Comparison of ENCODE assay signal across 27 cellular contexts in the genomic region with DNA sequence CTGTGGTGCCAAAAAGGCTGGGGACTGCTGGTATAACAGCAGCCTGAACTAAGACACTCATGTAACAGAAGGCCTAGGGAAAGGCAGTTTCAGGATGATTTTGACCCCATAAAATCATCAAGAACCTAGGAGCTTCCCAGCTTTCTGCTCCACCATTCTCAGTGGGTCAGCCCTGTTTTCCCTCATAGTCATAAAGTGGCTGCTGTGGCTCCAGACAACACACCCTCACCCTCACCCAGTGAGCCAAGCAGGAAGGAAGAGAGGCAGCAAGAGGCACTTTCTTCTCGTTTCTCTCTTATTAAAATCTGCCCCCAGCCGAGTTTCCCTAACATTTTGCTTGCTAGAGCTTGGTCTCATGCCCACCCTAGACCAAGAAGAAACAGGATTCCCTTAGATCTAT.
A peak's percentile ranks its signal among the peaks of the same experiment; 100 is the strongest.
DNase-seq lines count a peak whose midpoint lies in the region; ATAC-seq, FAIRE-seq and TF ChIP-seq lines count a peak whose summit lies in the region.
"Had no signal": no experiment of that assay in that cellular context is flagged by ENCODE, and none has a peak within 500 bp of the region (broad histone marks: within the 10 kb centered on the region; RNA-seq: fewer than 3 reads in every experiment).

No MANE protein-coding gene starts in this region.

- no peak for DNase-seq in GM23338 (ENCODE audit: low spot score)
- DNase-seq in ascending aorta (ENCODE audit: low spot score in 2 of 2) = no peak
- DNase-seq in lower lobe of right lung = no peak
- no peak for DNase-seq in stimulated activated naive B cell treated with anti-CD40 and anti-IgM and Interleukin-4, amounts not matched to agents 10 μg/mL and 1 μg/mL and 100 μg/mL, for 72 hours
- no peak for DNase-seq in pancreas
- DNase-seq in activated naive CD4-positive, alpha-beta T cell (lab: John Stamatoyannopoulos, UW) = no peak
- DNase-seq: activated CD4-positive, alpha-beta T cell treated with anti-CD3 and anti-CD28 coated beads for 48 hours; activated naive CD4-positive, alpha-beta T cell treated with anti-CD3 and anti-CD28 coated beads for 36 hours; activated T-cell treated with anti-CD3 and anti-CD28 coated beads, Interleukin-2, amount 50 U/mL, for 48 hours; amniotic stem cell; C1 segment of cervical spinal cord; Calu3; caudate nucleus; dorsolateral prefrontal cortex; HCEC 1CT; NCI-H1105; NCI-H2029; NCI-H2227 treated with DMSO at 0.1 percent for 48 hours; NCI-H748 treated with DMSO at 0.1 percent for 48 hours; RPMI8226; stimulated activated CD8-positive, alpha-beta memory T cell treated with anti-CD3 and anti-CD28 coated beads, Interleukin-4, amount 100 ng/mL, for 48 hours; T-helper 2 cell had no signal

- H3K27me3 Mint-ChIP-seq in GM23338 (ENCODE audit: insufficient read depth, low read depth, poor library complexity) = peaks cover 14% of the 10 kb centered on the region
- peaks cover 6 to 24% of the 10 kb centered on the region in 2 donors for H3K27me3 Mint-ChIP-seq in stimulated activated naive B cell treated with anti-CD40 and anti-IgM and Interleukin-4, amounts not matched to agents 10 μg/mL and 1 μg/mL and 100 μg/mL, for 72 hours

- H3K27ac Mint-ChIP-seq in GM23338 = no peak overlapping the region
- H3K27ac Mint-ChIP-seq in stimulated activated naive B cell treated with anti-CD40 and anti-IgM and Interleukin-4, amounts not matched to agents 10 μg/mL and 1 μg/mL and 100 μg/mL, for 72 hours = peak overlapping the region; percentile 51
- H3K27ac Mint-ChIP-seq: activated naive CD4-positive, alpha-beta T cell treated with anti-CD3 and anti-CD28 coated beads for 36 hours had no signal

- H3K4me3 Mint-ChIP-seq in GM23338 = no peak overlapping the region
- H3K4me3 Mint-ChIP-seq in stimulated activated naive B cell treated with anti-CD40 and anti-IgM and Interleukin-4, amounts not matched to agents 10 μg/mL and 1 μg/mL and 100 μg/mL, for 72 hours = no peak overlapping the region
- H3K4me3 Mint-ChIP-seq: activated naive CD4-positive, alpha-beta T cell treated with anti-CD3 and anti-CD28 coated beads for 36 hours had no signal

- H3K79me2 ChIP-seq in GM23338 (replicated peaks; ENCODE audit: insufficient read depth) = no peaks in the 10 kb centered on the region

- H3K9me3 ChIP-seq in ascending aorta (peaks cover 0 to 3% of the 10 kb centered on the region in 2 donors), lower lobe of right lung (no peaks in the 10 kb centered on the region), pancreas (no peaks in the 10 kb centered on the region)

- H4K20me1 ChIP-seq in GM23338 (replicated peaks; ENCODE audit: insufficient read depth) = no peaks in the 10 kb centered on the region

- H3K4me1 Mint-ChIP-seq in GM23338 = peaks cover 14% of the 10 kb centered on the region
- H3K4me1 Mint-ChIP-seq in stimulated activated naive B cell treated with anti-CD40 and anti-IgM and Interleukin-4, amounts not matched to agents 10 μg/mL and 1 μg/mL and 100 μg/mL, for 72 hours = peaks cover 10 to 30% of the 10 kb centered on the region in 2 donors

- no peaks in the 10 kb centered on the region for H3K9me3 Mint-ChIP-seq in GM23338
- H3K9me3 Mint-ChIP-seq in stimulated activated naive B cell treated with anti-CD40 and anti-IgM and Interleukin-4, amounts not matched to agents 10 μg/mL and 1 μg/mL and 100 μg/mL, for 72 hours = peaks cover 4 to 8% of the 10 kb centered on the region in 2 donors

- H3K4me3 ChIP-seq in GM23338 (no peak overlapping the region), ascending aorta (no peak overlapping the region), lower lobe of right lung (no peak overlapping the region), pancreas (no peak overlapping the region)
- H3K4me3 ChIP-seq: dorsolateral prefrontal cortex had no signal

- no peaks in the 10 kb centered on the region for H3K9me2 ChIP-seq in GM23338 (ENCODE audit: insufficient read depth)

- H3K4me1 ChIP-seq in GM23338 (ENCODE audit: insufficient read depth) = no peaks in the 10 kb centered on the region
- peaks cover 11 to 28% of the 10 kb centered on the region in 2 donors for H3K4me1 ChIP-seq in ascending aorta
- H3K4me1 ChIP-seq in lower lobe of right lung = peaks cover 45% of the 10 kb centered on the region
- peaks cover 0 to 6% (median 6%) of the 10 kb centered on the region in 3 donors for H3K4me1 ChIP-seq in pancreas

- no peak for FAIRE-seq in pancreas (lab: Jason Lieb, UNC)
- FAIRE-seq: endothelial cell of umbilical vein, GM12891, urothelium cell line had no signal

- H3K27me3 ChIP-seq in GM23338 (ENCODE audit: insufficient read depth) (no peaks in the 10 kb centered on the region), ascending aorta (no peaks in the 10 kb centered on the region), lower lobe of right lung (ENCODE audit: low read depth) (no peaks in the 10 kb centered on the region), pancreas (no peaks in the 10 kb centered on the region)
- H3K27me3 ChIP-seq: dorsolateral prefrontal cortex had no signal

- 0 out of 2 replicates have a peak overlapping the region, but pooled peaks have one; percentile 63 for H2AFZ ChIP-seq in GM23338

- no peaks in the 10 kb centered on the region for H3K36me3 Mint-ChIP-seq in GM23338 (ENCODE audit: low read depth)
- peaks cover 8 to 9% of the 10 kb centered on the region in 2 donors for H3K36me3 Mint-ChIP-seq in stimulated activated naive B cell treated with anti-CD40 and anti-IgM and Interleukin-4, amounts not matched to agents 10 μg/mL and 1 μg/mL and 100 μg/mL, for 72 hours

- intact Hi-C loops in ascending aorta (cut with DNase I) = no loop called here
- intact Hi-C loops in lower lobe of right lung (cut with DNase I) = no loop called here
- intact Hi-C loops in pancreas (cut with DNase I) = no loop called here

- TF ChIP-seq CTCF in GM23338 (conservative IDR thresholded peaks at IDR 0.05; ENCODE audit: low read depth in 2 of 2) (no peak), ascending aorta (IDR thresholded peaks at IDR 0.05) (no peak), lower lobe of right lung (IDR thresholded peaks at IDR 0.05) (no peak), pancreas (IDR thresholded peaks at IDR 0.05) (no peak)

- no peak overlapping the region for H3K27ac ChIP-seq in GM23338 (ENCODE audit: low read depth)
- H3K27ac ChIP-seq in ascending aorta = peak overlapping the region; percentile 77 to 91
- peak overlapping the region; percentile 68 for H3K27ac ChIP-seq in lower lobe of right lung
- peak overlapping the region in 2 of 4 donors; percentile 6 to 10 for H3K27ac ChIP-seq in pancreas

- no peaks in the 10 kb centered on the region for H3K36me3 ChIP-seq in GM23338 (ENCODE audit: insufficient read depth)
- H3K36me3 ChIP-seq in ascending aorta = no peaks in the 10 kb centered on the region
- H3K36me3 ChIP-seq in lower lobe of right lung = no peaks in the 10 kb centered on the region
- H3K36me3 ChIP-seq in pancreas = no peaks in the 10 kb centered on the region

- ATAC-seq in GM23338 (no peak), lower lobe of right lung (no peak), GM18505 (IDR thresholded peaks at IDR 0.05; ENCODE audit: unreplicated experiment) (no peak), pancreas (no peak)
- no peak for ATAC-seq in stimulated activated naive B cell treated with anti-CD40 and anti-IgM and Interleukin-4, amounts not matched to agents 10 μg/mL and 1 μg/mL and 100 μg/mL, for 72 hours (replicated peaks)
- ATAC-seq: SK-N-SH treated with all-trans-retinoic acid at 6 μM for 48 hours had no signal

- H3K4me2 ChIP-seq in GM23338 = no peak overlapping the region

- WGBS in pancreas, 2 donors = 90 to 92% methylated on average over 2 of the region's 2 CpGs

- 0 out of 2 replicates have a peak, but pooled peaks cover 4% of the 10 kb centered on the region for H3F3A ChIP-seq in GM23338 (replicated peaks; ENCODE audit: low read depth)

- TF ChIP-seq POLR2A in GM18505 (IDR thresholded peaks at IDR 0.05; ENCODE audit: borderline replicate concordance, extremely low read depth, insufficient read depth, insufficient read length) = no peak

TF ChIP-seq in GM23338, 12 proteins besides CTCF, POLR2A, EP300 and RAD21 (continues in another document):
- TF ChIP-seq EZH2 (IDR thresholded peaks at IDR 0.05; ENCODE audit: low read depth, unreplicated experiment) = no peak
